38 cellular contexts compared by ENCODE assay signal in the genomic region with DNA sequence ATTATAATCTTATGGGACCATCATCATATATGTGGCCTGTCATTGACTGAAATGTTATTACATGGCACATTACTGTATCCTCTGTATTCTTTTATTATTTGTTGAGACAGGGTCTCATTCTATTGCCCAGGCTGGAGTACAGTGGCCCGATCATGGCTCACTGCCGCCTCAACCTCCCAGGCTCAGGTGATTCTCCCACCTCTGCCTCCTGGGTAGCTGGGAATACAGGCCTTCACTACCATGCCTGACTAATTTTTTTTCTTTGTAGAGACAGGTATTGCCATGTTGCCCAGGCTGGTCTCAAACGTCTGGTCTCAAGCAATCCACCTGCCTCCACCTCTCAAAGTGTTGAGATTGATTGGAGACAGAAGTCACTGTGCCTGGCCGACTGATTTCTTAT.
"Had no signal": no experiment of that assay in that cellular context is flagged by ENCODE, and none has a peak within 500 bp of the region (broad histone marks: within the 10 kb centered on the region; RNA-seq: fewer than 3 reads in every experiment).

No MANE protein-coding gene starts in this region.

- H3K36me3 ChIP-seq: adrenal gland, ascending aorta, brain microvascular endothelial cell, breast epithelium, cardiac muscle cell had no signal

- H3K27ac Mint-ChIP-seq: activated naive CD4-positive, alpha-beta T cell treated with anti-CD3 and anti-CD28 coated beads for 36 hours; activated naive CD4-positive, alpha-beta T cell treated with anti-CD3 and anti-CD28 coated beads, Interleukin-2, amount 10 ng/mL, durations not matched to agents 7 days and 5 days; activated naive CD4-positive, alpha-beta T cell treated with anti-CD3 and anti-CD28 coated beads, Interleukin-2, amount 50 U/mL, for 24 hours; activated naive CD4-positive, alpha-beta T cell treated with anti-CD3 and anti-CD28 coated beads, Interleukin-2, amount 50 U/mL, for 72 hours; activated naive CD8-positive, alpha-beta T cell; activated naive CD8-positive, alpha-beta T cell treated with anti-CD3 and anti-CD28 coated beads for 36 hours; activated naive CD8-positive, alpha-beta T cell treated with anti-CD3 and anti-CD28 coated beads, Interleukin-2, amount 10 ng/mL, durations not matched to agents 7 days and 5 days; activated naive CD8-positive, alpha-beta T cell treated with anti-CD3 and anti-CD28 coated beads, Interleukin-2, amount 50 U/mL, for 24 hours; activated T-cell treated with anti-CD3 and anti-CD28 coated beads, Interleukin-2, amount 50 U/mL, for 24 hours; activated T-cell treated with anti-CD3 and anti-CD28 coated beads, Interleukin-2, amount 50 U/mL, for 72 hours; activated T-helper 1 cell treated with anti-CD3 and anti-CD28 coated beads, Interleukin-12 subunit alpha, Interleukin-12 subunit beta, Interleukin-2, Interleukin-4 antibody, amounts not matched to agents 30 ng/mL and 10 ng/mL and 1 ng/mL, durations not matched to agents 14 hours and 24 hours and 36 hours; activated T-helper 17 cell treated with anti-CD3 and anti-CD28 coated beads, Interleukin-2, amount 50 U/mL, for 72 hours; activated T-helper 2 cell treated with anti-CD3 and anti-CD28 coated beads, Interferon-gamma antibody, Interleukin-2, Interleukin-4, amounts not matched to agents 10 μg/mL and 5 μg/mL and 100 μg/mL, durations not matched to agents 14 hours and 24 hours and 36 hours; brain had no signal

- H3K27ac ChIP-seq: adrenal gland, ascending aorta, body of pancreas, brain microvascular endothelial cell, breast epithelium, cardiac muscle cell had no signal

- H3K36me3 Mint-ChIP-seq: activated naive CD4-positive, alpha-beta T cell treated with anti-CD3 and anti-CD28 coated beads, Interleukin-2, amount 10 ng/mL, durations not matched to agents 7 days and 5 days; activated naive CD4-positive, alpha-beta T cell treated with anti-CD3 and anti-CD28 coated beads, Interleukin-2, amount 50 U/mL, for 24 hours; activated naive CD4-positive, alpha-beta T cell treated with anti-CD3 and anti-CD28 coated beads, Interleukin-2, amount 50 U/mL, for 72 hours; activated naive CD8-positive, alpha-beta T cell; activated naive CD8-positive, alpha-beta T cell treated with anti-CD3 and anti-CD28 coated beads for 36 hours; activated naive CD8-positive, alpha-beta T cell treated with anti-CD3 and anti-CD28 coated beads, Interleukin-2, amount 10 ng/mL, durations not matched to agents 7 days and 5 days; brain had no signal

- H3K9me3 Mint-ChIP-seq: activated naive CD4-positive, alpha-beta T cell treated with anti-CD3 and anti-CD28 coated beads, Interleukin-2, amount 10 ng/mL, durations not matched to agents 7 days and 5 days had no signal

- H3K27me3 Mint-ChIP-seq: activated naive CD4-positive, alpha-beta T cell treated with anti-CD3 and anti-CD28 coated beads, Interleukin-2, amount 10 ng/mL, durations not matched to agents 7 days and 5 days; activated naive CD4-positive, alpha-beta T cell treated with anti-CD3 and anti-CD28 coated beads, Interleukin-2, amount 50 U/mL, for 24 hours; activated naive CD8-positive, alpha-beta T cell; activated naive CD8-positive, alpha-beta T cell treated with anti-CD3 and anti-CD28 coated beads for 36 hours; activated naive CD8-positive, alpha-beta T cell treated with anti-CD3 and anti-CD28 coated beads, Interleukin-2, amount 10 ng/mL, durations not matched to agents 7 days and 5 days; activated naive CD8-positive, alpha-beta T cell treated with anti-CD3 and anti-CD28 coated beads, Interleukin-2, amount 50 U/mL, for 24 hours; activated T-cell treated with anti-CD3 and anti-CD28 coated beads, Interleukin-2, amount 50 U/mL, for 24 hours; activated T-helper 17 cell treated with anti-CD3 and anti-CD28 coated beads, Interleukin-2, amount 50 U/mL, for 72 hours; brain; central memory CD8-positive, alpha-beta T cell had no signal

- H3K4me1 Mint-ChIP-seq: activated naive CD4-positive, alpha-beta T cell treated with anti-CD3 and anti-CD28 coated beads, Interleukin-2, amount 10 ng/mL, durations not matched to agents 7 days and 5 days; activated naive CD4-positive, alpha-beta T cell treated with anti-CD3 and anti-CD28 coated beads, Interleukin-2, amount 50 U/mL, for 24 hours; activated naive CD8-positive, alpha-beta T cell treated with anti-CD3 and anti-CD28 coated beads for 36 hours; activated naive CD8-positive, alpha-beta T cell treated with anti-CD3 and anti-CD28 coated beads, Interleukin-2, amount 10 ng/mL, durations not matched to agents 7 days and 5 days; activated naive CD8-positive, alpha-beta T cell treated with anti-CD3 and anti-CD28 coated beads, Interleukin-2, amount 50 U/mL, for 24 hours; activated T-helper 17 cell treated with anti-CD3 and anti-CD28 coated beads, Interleukin-2, amount 50 U/mL, for 72 hours; brain; central memory CD8-positive, alpha-beta T cell had no signal

- H3K9me3 ChIP-seq: body of pancreas had no signal

- H3K4me3 ChIP-seq: adrenal gland, ascending aorta, body of pancreas, breast epithelium, cardiac muscle cell had no signal

- H3K4me1 ChIP-seq: adrenal gland, ascending aorta, body of pancreas, breast epithelium had no signal

- H3K27me3 ChIP-seq: adrenal gland, ascending aorta, body of pancreas, brain microvascular endothelial cell, breast epithelium, cardiac muscle cell had no signal

- DNase-seq: activated effector memory CD4-positive, alpha-beta T cell treated with anti-CD3 and anti-CD28 coated beads, Interleukin-2, amount 50 U/mL, for 16 hours; activated effector memory CD4-positive, alpha-beta T cell treated with Interleukin-2 at 50 U/mL for 16 hours; activated gamma-delta T cell; activated gamma-delta T cell treated with Interleukin-2 at 50 U/mL for 16 hours; activated naive CD4-positive, alpha-beta T cell; activated naive CD4-positive, alpha-beta T cell treated with anti-CD3 and anti-CD28 coated beads for 36 hours; activated naive CD4-positive, alpha-beta T cell treated with anti-CD3 and anti-CD28 coated beads, Interleukin-2, amount 10 ng/mL, durations not matched to agents 7 days and 5 days; activated naive CD4-positive, alpha-beta T cell treated with anti-CD3 and anti-CD28 coated beads, Interleukin-2, amount 50 U/mL, for 16 hours; activated naive CD4-positive, alpha-beta T cell treated with Interleukin-2 at 50 U/mL for 16 hours; activated naive CD8-positive, alpha-beta T cell treated with anti-CD3 and anti-CD28 coated beads for 36 hours; activated naive CD8-positive, alpha-beta T cell treated with anti-CD3 and anti-CD28 coated beads, Interleukin-2, amount 10 ng/mL, durations not matched to agents 7 days and 5 days; activated naive CD8-positive, alpha-beta T cell treated with anti-CD3 and anti-CD28 coated beads, Interleukin-2, amount 50 U/mL, for 24 hours; activated T-cell treated with anti-CD3 and anti-CD28 coated beads for 4 hours; activated T-cell treated with anti-CD3 and anti-CD28 coated beads, Interleukin-2, amount 50 U/mL, for 24 hours; activated T-cell treated with anti-CD3 and anti-CD28 coated beads, Interleukin-2, amount 50 U/mL, for 4 hours; activated T-cell treated with anti-CD3 and anti-CD28 coated beads, Interleukin-2, amount 50 U/mL, for 48 hours; activated T-cell treated with anti-CD3 and anti-CD28 coated beads, Interleukin-2, amount 50 U/mL, for 72 hours; adrenal gland; amniotic stem cell; amygdala; anterior cingulate cortex; aorta; body of pancreas; brain microvascular endothelial cell; caudate nucleus; central memory CD4-positive, alpha-beta T cell; cerebellar nuclear complex had no signal

- ATAC-seq: activated naive CD4-positive, alpha-beta T cell treated with anti-CD3 and anti-CD28 coated beads, Interleukin-2, amount 50 U/mL, for 72 hours; activated naive CD8-positive, alpha-beta T cell treated with anti-CD3 and anti-CD28 coated beads, Interleukin-2, amount 50 U/mL, for 24 hours; activated T-cell treated with anti-CD3 and anti-CD28 coated beads, Interleukin-2, amount 50 U/mL, for 4 hours; activated T-cell treated with anti-CD3 and anti-CD28 coated beads, Interleukin-2, amount 50 U/mL, for 72 hours; activated T-helper 17 cell treated with anti-CD3 and anti-CD28 coated beads, Interleukin-2, amount 50 U/mL, for 72 hours; body of pancreas had no signal

- H3K4me3 Mint-ChIP-seq: activated naive CD4-positive, alpha-beta T cell treated with anti-CD3 and anti-CD28 coated beads for 36 hours; activated naive CD4-positive, alpha-beta T cell treated with anti-CD3 and anti-CD28 coated beads, Interleukin-2, amount 10 ng/mL, durations not matched to agents 7 days and 5 days; activated naive CD4-positive, alpha-beta T cell treated with anti-CD3 and anti-CD28 coated beads, Interleukin-2, amount 50 U/mL, for 24 hours; activated naive CD8-positive, alpha-beta T cell; activated naive CD8-positive, alpha-beta T cell treated with anti-CD3 and anti-CD28 coated beads for 36 hours; activated naive CD8-positive, alpha-beta T cell treated with anti-CD3 and anti-CD28 coated beads, Interleukin-2, amount 10 ng/mL, durations not matched to agents 7 days and 5 days; activated naive CD8-positive, alpha-beta T cell treated with anti-CD3 and anti-CD28 coated beads, Interleukin-2, amount 50 U/mL, for 24 hours; activated T-cell treated with anti-CD3 and anti-CD28 coated beads, Interleukin-2, amount 50 U/mL, for 24 hours; activated T-cell treated with anti-CD3 and anti-CD28 coated beads, Interleukin-2, amount 50 U/mL, for 4 hours; activated T-cell treated with anti-CD3 and anti-CD28 coated beads, Interleukin-2, amount 50 U/mL, for 72 hours; activated T-helper 1 cell treated with anti-CD3 and anti-CD28 coated beads, Interleukin-12 subunit alpha, Interleukin-12 subunit beta, Interleukin-2, Interleukin-4 antibody, amounts not matched to agents 30 ng/mL and 10 ng/mL and 1 ng/mL, durations not matched to agents 14 hours and 24 hours and 36 hours; activated T-helper 17 cell treated with anti-CD3 and anti-CD28 coated beads, Interleukin-2, amount 50 U/mL, for 72 hours; brain; central memory CD8-positive, alpha-beta T cell had no signal
